Comparison of ENCODE assay signal across 19 cellular contexts in the genomic region with DNA sequence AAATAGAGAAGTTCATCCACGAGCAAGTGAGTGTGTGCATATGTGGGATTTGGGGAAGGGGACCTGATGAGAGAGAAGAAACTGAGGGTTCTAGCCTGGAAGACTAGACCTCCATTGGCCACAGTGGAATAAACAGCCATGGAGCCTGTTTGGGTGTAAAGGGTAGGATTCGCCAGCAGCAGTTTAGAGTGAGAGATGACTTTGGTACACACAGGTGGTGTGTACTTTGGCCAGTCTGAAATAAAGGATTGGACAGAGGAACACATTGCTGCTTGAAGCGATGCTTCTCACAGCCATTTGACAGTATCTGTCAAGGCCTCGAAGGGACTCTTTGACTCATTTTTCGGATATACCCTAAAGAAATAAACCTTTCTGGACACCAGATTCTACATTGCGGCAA.
"Had no signal": no experiment of that assay in that cellular context is flagged by ENCODE, and none has a peak within 500 bp of the region (broad histone marks: within the 10 kb centered on the region; RNA-seq: fewer than 3 reads in every experiment).

No MANE protein-coding gene starts in this region.

- H3K27me3 ChIP-seq: adrenal gland, cardiac muscle cell, dorsolateral prefrontal cortex, ovary, tibial nerve had no signal

- FAIRE-seq: islet of Langerhans had no signal

- H3K36me3 Mint-ChIP-seq: activated naive CD4-positive, alpha-beta T cell treated with anti-CD3 and anti-CD28 coated beads, Interleukin-2, amount 50 U/mL, for 24 hours had no signal

- H3K9me3 Mint-ChIP-seq: activated naive CD4-positive, alpha-beta T cell treated with anti-CD3 and anti-CD28 coated beads, Interleukin-2, amount 50 U/mL, for 24 hours; endodermal cell had no signal

- ATAC-seq: activated CD8-positive, alpha-beta T cell treated with anti-CD3 and anti-CD28 coated beads, Interleukin-2, amount 10 ng/mL, durations not matched to agents 7 days and 5 days; SK-N-SH treated with all-trans-retinoic acid at 6 μM for 48 hours; WTC11 had no signal

- H3K27ac ChIP-seq: adrenal gland, cardiac muscle cell, dorsolateral prefrontal cortex, ovary had no signal

- H3K4me3 ChIP-seq: adrenal gland, cardiac muscle cell, dorsolateral prefrontal cortex, ovary, tibial nerve had no signal

- H3K9me3 ChIP-seq: adrenal gland, ovary, tibial nerve had no signal

- DNase-seq: activated CD4-positive, alpha-beta T cell treated with anti-CD3 and anti-CD28 coated beads for 48 hours; activated CD8-positive, alpha-beta memory T cell treated with anti-CD3 and anti-CD28 coated beads, Interleukin-2, amount 50 U/mL, for 4 hours; activated CD8-positive, alpha-beta T cell treated with anti-CD3 and anti-CD28 coated beads, Interleukin-2, amount 10 ng/mL, durations not matched to agents 7 days and 5 days; activated effector memory CD4-positive, alpha-beta T cell treated with anti-CD3 and anti-CD28 coated beads, Interleukin-2, amount 50 U/mL, for 16 hours; activated T-cell treated with anti-CD3 and anti-CD28 coated beads, Interleukin-2, amount 50 U/mL, for 48 hours; adrenal gland; dorsolateral prefrontal cortex; endodermal cell; erythroblast; left ventricle myocardium superior; ovary; stimulated activated CD4-positive, alpha-beta T cell treated with anti-CD3 and anti-CD28 coated beads, Interleukin-2, amount 100 ng/mL, for 48 hours; stimulated activated naive CD4-positive, alpha-beta T cell had no signal

- H3K27ac Mint-ChIP-seq: activated CD8-positive, alpha-beta T cell treated with anti-CD3 and anti-CD28 coated beads, Interleukin-2, amount 10 ng/mL, durations not matched to agents 7 days and 5 days; activated naive CD4-positive, alpha-beta T cell treated with anti-CD3 and anti-CD28 coated beads, Interleukin-2, amount 50 U/mL, for 24 hours; endodermal cell; WTC11 had no signal

- H3K4me1 Mint-ChIP-seq: endodermal cell, WTC11 had no signal

- H3K4me3 Mint-ChIP-seq: activated CD8-positive, alpha-beta T cell treated with anti-CD3 and anti-CD28 coated beads, Interleukin-2, amount 10 ng/mL, durations not matched to agents 7 days and 5 days; activated naive CD4-positive, alpha-beta T cell treated with anti-CD3 and anti-CD28 coated beads, Interleukin-2, amount 50 U/mL, for 24 hours; endodermal cell; WTC11 had no signal

- H3K36me3 ChIP-seq: adrenal gland, cardiac muscle cell, ovary, tibial nerve had no signal
